In genomic region chr16:74699666-74700065, GRCh38 we compare ENCODE assay signal across 8 cellular contexts. TPM values are rescaled to one million over a fixed set of nuclear protein-coding genes. Genes with fewer than 3 reads are reported as not detected.
DNase-seq lines count a peak whose midpoint lies in the region; ATAC-seq and TF ChIP-seq lines count a peak whose summit lies in the region.

No MANE protein-coding gene starts in this region.

- H3K36me3 ChIP-seq in Loucy (ENCODE audit: insufficient read depth, low read length) = no peaks in the 10 kb centered on the region

- H4K20me1 ChIP-seq in Loucy (ENCODE audit: insufficient read depth, low read length, poor library complexity, severe bottlenecking) = no peaks in the 10 kb centered on the region

- TF ChIP-seq CTCF in CD14-positive monocyte (IDR thresholded peaks at IDR 0.05) = no peak
- no peak for TF ChIP-seq CTCF in Loucy (conservative IDR thresholded peaks at IDR 0.05; ENCODE audit: low read length)
- no peak for TF ChIP-seq CTCF in cardiac fibroblast (IDR thresholded peaks at IDR 0.05; ENCODE audit: low read depth, low read length)

- peaks cover 66% of the 10 kb centered on the region for H3K4me1 Mint-ChIP-seq in CD14-positive monocyte
- peaks cover 43 to 63% of the 10 kb centered on the region in 2 donors for H3K4me1 Mint-ChIP-seq in natural killer cell treated with Interleukin-12 subunit alpha and Interleukin-12 subunit beta and Interleukin-15 and Interleukin-18, amount 100 ng/mL, for 72 hours (ENCODE audit: low read depth in 2 of 2)

- peak overlapping the region; percentile 92 for H3K4me2 ChIP-seq in Loucy (ENCODE audit: low read depth, low read length, poor library complexity, severe bottlenecking)

- H3K79me2 ChIP-seq in Loucy (ENCODE audit: insufficient read depth, low read length) = peaks cover 15% of the 10 kb centered on the region

- peak overlapping the region; percentile 82 for H3K4me3 ChIP-seq in Loucy (ENCODE audit: low read length, poor library complexity, severe bottlenecking)
- peak overlapping the region; percentile 92 for H3K4me3 ChIP-seq in cardiac fibroblast (replicated peaks in 1 of 2; ENCODE audit: low read depth in 2 of 2, low read length in 2 of 2)

- no peaks in the 10 kb centered on the region for H3K27me3 ChIP-seq in Loucy (ENCODE audit: insufficient read depth, low read length, poor library complexity, severe bottlenecking)

- H3F3A ChIP-seq in Loucy (ENCODE audit: low read depth) = no peaks in the 10 kb centered on the region

- intact Hi-C loops in CD14-positive monocyte (cut with micrococcal nuclease) = loop anchor here in 1 of 2 donors (2.0 to 10.0 kb wide), 4 partner anchors 33 to 285 kb away; partner anchors contain the start of genes GLG1, RFWD3 and WDR59

- peaks cover 22% of the 10 kb centered on the region for H3K4me1 ChIP-seq in Loucy (ENCODE audit: insufficient read depth, low read length, poor library complexity, severe bottlenecking)

- H2AFZ ChIP-seq in Loucy (ENCODE audit: low read length) = no peak overlapping the region

- H3K27me3 Mint-ChIP-seq in CD14-positive monocyte (ENCODE audit: low read depth in 3 of 3) = no peaks in the 10 kb centered on the region
- H3K27me3 Mint-ChIP-seq in natural killer cell treated with Interleukin-12 subunit alpha and Interleukin-12 subunit beta and Interleukin-15 and Interleukin-18, amount 100 ng/mL, for 72 hours = no peaks in the 10 kb centered on the region

- no peaks in the 10 kb centered on the region for H3K9me2 ChIP-seq in Loucy (replicated peaks; ENCODE audit: low read depth, low read length)

- H3K36me3 Mint-ChIP-seq in CD14-positive monocyte = peaks cover 17 to 27% of the 10 kb centered on the region in 2 donors
- H3K36me3 Mint-ChIP-seq in natural killer cell treated with Interleukin-12 subunit alpha and Interleukin-12 subunit beta and Interleukin-15 and Interleukin-18, amount 100 ng/mL, for 72 hours = peaks cover 4% of the 10 kb centered on the region

- no peak for ATAC-seq in natural killer cell treated with Interleukin-12 subunit alpha and Interleukin-12 subunit beta and Interleukin-15 and Interleukin-18, amount 100 ng/mL, for 72 hours
- ATAC-seq in HG03521 (IDR thresholded peaks at IDR 0.05; ENCODE audit: unreplicated experiment) = no peak
- ATAC-seq in GM19328 (IDR thresholded peaks at IDR 0.05; ENCODE audit: unreplicated experiment) = no peak

- no peak for DNase-seq in CD14-positive monocyte (ENCODE audit: low spot score)
- no peak for DNase-seq in cardiac fibroblast (ENCODE audit: low read depth in 2 of 2)
- DNase-seq in natural killer cell treated with Interleukin-12 subunit alpha and Interleukin-12 subunit beta and Interleukin-15 and Interleukin-18, amount 100 ng/mL, for 72 hours (ENCODE audit: low spot score) = no peak
- no peak for DNase-seq in anterior cingulate cortex (lab: John Stamatoyannopoulos, UW)
- DNase-seq in stimulated activated naive CD4-positive, alpha-beta T cell (lab: John Stamatoyannopoulos, UW) = no peak

- H3K27ac Mint-ChIP-seq in CD14-positive monocyte = peak overlapping the region; percentile 79 to 99 (median 84)
- peak overlapping the region; percentile 97 to 100 for H3K27ac Mint-ChIP-seq in natural killer cell treated with Interleukin-12 subunit alpha and Interleukin-12 subunit beta and Interleukin-15 and Interleukin-18, amount 100 ng/mL, for 72 hours

- peaks cover 0 to 1% (median 0%) of the 10 kb centered on the region in 7 donors for H3K9me3 Mint-ChIP-seq in CD14-positive monocyte
- no peaks in the 10 kb centered on the region for H3K9me3 Mint-ChIP-seq in natural killer cell treated with Interleukin-12 subunit alpha and Interleukin-12 subunit beta and Interleukin-15 and Interleukin-18, amount 100 ng/mL, for 72 hours

- no peaks in the 10 kb centered on the region for H3K9me3 ChIP-seq in Loucy (ENCODE audit: insufficient read depth, low read depth, low read length)

- peak overlapping the region; percentile 98 to 100 for H3K4me3 Mint-ChIP-seq in CD14-positive monocyte
- H3K4me3 Mint-ChIP-seq in natural killer cell treated with Interleukin-12 subunit alpha and Interleukin-12 subunit beta and Interleukin-15 and Interleukin-18, amount 100 ng/mL, for 72 hours = peak overlapping the region; percentile 97

- peak overlapping the region; percentile 78 for H3K9ac ChIP-seq in Loucy (ENCODE audit: low read depth, low read length, poor library complexity, severe bottlenecking)

RNA-seq across cellular contexts. Expression of gene MLKL, which starts 1.0 kb away (rescaled TPM):
- polyA plus RNA-seq in CD14-positive monocyte = 10 to 100 TPM; 33.6 to 37.8 TPM
- 10 to 100 TPM; 17.1 to 23.5 TPM for total RNA-seq in natural killer cell treated with Interleukin-12 subunit alpha and Interleukin-12 subunit beta and Interleukin-15 and Interleukin-18, amount 100 ng/mL, for 72 hours

RNA-seq across cellular contexts. Expression of gene RFWD3, which starts 33.0 kb away (rescaled TPM):
- polyA plus RNA-seq in CD14-positive monocyte = 1 to 10 TPM; 5.0 to 8.4 TPM
- 100 to 1,000 TPM in 1 of 2 donors, 10 to 100 TPM in 1; 76.7 to 148 TPM for total RNA-seq in natural killer cell treated with Interleukin-12 subunit alpha and Interleukin-12 subunit beta and Interleukin-15 and Interleukin-18, amount 100 ng/mL, for 72 hours
